16 cellular contexts compared by ENCODE assay signal in genomic region chr5:5483350-5483749, GRCh38.
DNase-seq lines count a peak whose midpoint lies in the region; ATAC-seq, FAIRE-seq and TF ChIP-seq lines count a peak whose summit lies in the region.
"Had no signal": no experiment of that assay in that cellular context is flagged by ENCODE, and none has a peak within 500 bp of the region (broad histone marks: within the 10 kb centered on the region; RNA-seq: fewer than 3 reads in every experiment).

No MANE protein-coding gene starts in this region.

- no peak overlapping the region for H3K4me3 Mint-ChIP-seq in nephron

- peak; percentile 60 for DNase-seq in ACHN
- DNase-seq in H54 (ENCODE audit: insufficient read length, low spot score) = no peak
- peak; percentile 37 for DNase-seq in glomerular visceral epithelial cell (ENCODE audit: extremely low spot score)
- no peak for DNase-seq in urothelium cell line (ENCODE audit: low spot score)
- DNase-seq in stimulated activated CD8-positive, alpha-beta memory T cell treated with anti-CD3 and anti-CD28 coated beads, Interleukin-4, amount 100 ng/mL, for 48 hours = no peak
- no peak for DNase-seq in central memory CD4-positive, alpha-beta T cell
- DNase-seq: C1 segment of cervical spinal cord, COR-L47, DMS153, NCI-H1930, NCI-H69 had no signal

- in situ Hi-C loops in ACHN (cut with HindIII; ENCODE audit: low pct_ligation_motif_present, low pct_unique_long_range_greater_than_20kb, low sequenced_read_pairs) = no loop called here

- ATAC-seq in HG03354 (IDR thresholded peaks at IDR 0.05; ENCODE audit: poor library complexity, severe bottlenecking, unreplicated experiment) = no peak
- ATAC-seq: A549 had no signal

- peaks cover 35% of the 10 kb centered on the region for H3K36me3 Mint-ChIP-seq in nephron (ENCODE audit: low read depth)

- H3K9me3 Mint-ChIP-seq in nephron = no peaks in the 10 kb centered on the region

- H3K27me3 Mint-ChIP-seq in nephron (ENCODE audit: low read depth) = no peaks in the 10 kb centered on the region

- no peaks in the 10 kb centered on the region for H3K4me1 Mint-ChIP-seq in nephron

- peak overlapping the region in 2 of 3 experiments; percentile 32 to 87 for H3K27ac Mint-ChIP-seq in nephron

- peak; percentile 33 for FAIRE-seq in H54 (lab: Jason Lieb, UNC)
- no peak for FAIRE-seq in urothelium cell line (lab: Jason Lieb, UNC)
- FAIRE-seq: A549, GM12892, HTR-8/SVneo had no signal

- no peak for TF ChIP-seq CTCF in nephron (IDR thresholded peaks at IDR 0.05; ENCODE audit: unreplicated experiment in 3 of 3)

- TF ChIP-seq POLR2A in H54 (IDR thresholded peaks at IDR 0.05; ENCODE audit: low read depth, low read length) = no peak

Comparison
In these comparisons a context has a peak if more than half of its experiments do, and no peak if none do; other contexts are left out.
1. DNase-seq: peak in ACHN (single experiment) and glomerular visceral epithelial cell (single experiment); none in H54 (single experiment), urothelium cell line (single experiment), stimulated activated CD8-positive, alpha-beta memory T cell treated with anti-CD3 and anti-CD28 coated beads, Interleukin-4, amount 100 ng/mL, for 48 hours (single experiment) and central memory CD4-positive, alpha-beta T cell (single experiment).